Comparison of ENCODE assay signal across 8 cellular contexts in genomic region chr22:41576877-41577276, GRCh38. TPM values are rescaled to one million over a fixed set of nuclear protein-coding genes. Genes with fewer than 3 reads are reported as not detected.
DNase-seq lines count a peak whose midpoint lies in the region; ATAC-seq and TF ChIP-seq lines count a peak whose summit lies in the region.

No MANE protein-coding gene starts in this region.

- H3K36me3 ChIP-seq in sigmoid colon, result peaks cover 10 to 49% (median 17%) of the 10 kb centered on the region in 4 donors

- no peaks in the 10 kb centered on the region for H3K9me3 ChIP-seq in sigmoid colon

- no peaks in the 10 kb centered on the region for H3K27me3 Mint-ChIP-seq in activated CD4-positive, alpha-beta memory T cell treated with anti-CD3 and anti-CD28 coated beads, Interleukin-2, amount 10 ng/mL, durations not matched to agents 7 days and 5 days
- H3K27me3 Mint-ChIP-seq in glutamatergic neuron (ENCODE audit: unreplicated experiment), result peaks cover 4% of the 10 kb centered on the region

- whole genome bisulfite sequencing in sigmoid colon, 2 donors, result 78 to 84% methylated on average over 9 of the region's 9 CpGs

- H3K27ac ChIP-seq in sigmoid colon, result peak overlapping the region in 3 of 4 donors; percentile 20 to 68 (median 21)

- no peak for TF ChIP-seq EP300 in sigmoid colon (IDR thresholded peaks at IDR 0.05)

- TF ChIP-seq CTCF in glutamatergic neuron (IDR thresholded peaks at IDR 0.05; ENCODE audit: partially characterized antibody, unreplicated experiment) (peak; percentile 39), sigmoid colon (IDR thresholded peaks at IDR 0.05) (peak in 3 of 4 experiments; percentile 54 to 59 (median 58)), omental fat pad (IDR thresholded peaks at IDR 0.05) (no peak)

- H3K36me3 Mint-ChIP-seq in activated CD4-positive, alpha-beta memory T cell treated with anti-CD3 and anti-CD28 coated beads, Interleukin-2, amount 10 ng/mL, durations not matched to agents 7 days and 5 days (ENCODE audit: low read depth), result peaks cover 21% of the 10 kb centered on the region
- H3K36me3 Mint-ChIP-seq in glutamatergic neuron (ENCODE audit: unreplicated experiment), result no peaks in the 10 kb centered on the region

- no peak for TF ChIP-seq POLR2A in sigmoid colon (IDR thresholded peaks at IDR 0.05)

- peaks cover 0 to 13% (median 12%) of the 10 kb centered on the region in 4 donors for H3K4me1 ChIP-seq in sigmoid colon

- H3K4me3 Mint-ChIP-seq in activated CD4-positive, alpha-beta memory T cell treated with anti-CD3 and anti-CD28 coated beads, Interleukin-2, amount 10 ng/mL, durations not matched to agents 7 days and 5 days, result no peak overlapping the region
- no peak overlapping the region for H3K4me3 Mint-ChIP-seq in glutamatergic neuron (ENCODE audit: unreplicated experiment)

- ATAC-seq in Right ventricle myocardium inferior, result peak; percentile 60
- no peak for ATAC-seq in omental fat pad (ENCODE audit: low FRiP score)

- peak; percentile 82 for DNase-seq in Right ventricle myocardium inferior (ENCODE audit: missing footprints)
- DNase-seq in cardiac septum (ENCODE audit: low spot score), result no peak
- DNase-seq in NAMALWA (ENCODE audit: low spot score), result peak; percentile 87
- peak; percentile 50 for DNase-seq in activated CD4-positive, alpha-beta memory T cell treated with anti-CD3 and anti-CD28 coated beads, Interleukin-2, amount 10 ng/mL, durations not matched to agents 7 days and 5 days
- peak; percentile 71 for DNase-seq in glutamatergic neuron
- no peak for DNase-seq in sigmoid colon
- DNase-seq in effector CD4-positive, alpha-beta T cell, result no peak
- DNase-seq in omental fat pad (ENCODE audit: low spot score), result no peak

- intact Hi-C loops in Right ventricle myocardium inferior (cut with DNase I), result loop anchor here (2.0 kb wide), 1 partner anchor 14 kb away; no protein-coding TSS in a partner anchor
- intact Hi-C loops in cardiac septum (cut with DNase I), result loop anchor here (2.0 kb wide), 1 partner anchor 20 kb away; no protein-coding TSS in a partner anchor
- intact Hi-C loops in sigmoid colon (cut with DNase I), result no loop called here

- peaks cover 6% of the 10 kb centered on the region for H3K4me1 Mint-ChIP-seq in activated CD4-positive, alpha-beta memory T cell treated with anti-CD3 and anti-CD28 coated beads, Interleukin-2, amount 10 ng/mL, durations not matched to agents 7 days and 5 days
- peaks cover 5% of the 10 kb centered on the region for H3K4me1 Mint-ChIP-seq in glutamatergic neuron (ENCODE audit: low read depth, unreplicated experiment)

- no peak overlapping the region for H3K4me3 ChIP-seq in sigmoid colon

- CTCF ChIA-PET in activated CD4-positive, alpha-beta memory T cell treated with anti-CD3 and anti-CD28 coated beads, Interleukin-2, amount 10 ng/mL, durations not matched to agents 7 days and 5 days (lab: Charles Lee), result interaction anchor here (0.6 to 2.1 kb wide), 5 partner anchors 10 to 42 kb away, joined by 3 to 15 read pairs (median 4); partner anchors contain the start of genes PMM1 and POLR3H

- H3K27ac Mint-ChIP-seq in activated CD4-positive, alpha-beta memory T cell treated with anti-CD3 and anti-CD28 coated beads, Interleukin-2, amount 10 ng/mL, durations not matched to agents 7 days and 5 days, result no peak overlapping the region
- peak overlapping the region; percentile 48 for H3K27ac Mint-ChIP-seq in glutamatergic neuron (ENCODE audit: unreplicated experiment)

- H3K9me3 Mint-ChIP-seq in activated CD4-positive, alpha-beta memory T cell treated with anti-CD3 and anti-CD28 coated beads, Interleukin-2, amount 10 ng/mL, durations not matched to agents 7 days and 5 days, result no peaks in the 10 kb centered on the region
- H3K9me3 Mint-ChIP-seq in glutamatergic neuron (ENCODE audit: unreplicated experiment), result peaks cover 4% of the 10 kb centered on the region

- POLR2A ChIA-PET in activated CD4-positive, alpha-beta memory T cell treated with anti-CD3 and anti-CD28 coated beads, Interleukin-2, amount 10 ng/mL, durations not matched to agents 7 days and 5 days (lab: Charles Lee), result interaction anchor here (0.8 to 1.8 kb wide), 3 partner anchors 12 to 195 kb away, joined by 3 to 8 read pairs (median 4); partner anchors contain the start of genes PMM1, TEF and XRCC6

- H3K27me3 ChIP-seq in sigmoid colon, result no peaks in the 10 kb centered on the region

RNA-seq across cellular contexts. Expression of gene PMM1, which starts 12.8 kb away (rescaled TPM):
- total RNA-seq in Right ventricle myocardium inferior, result 16.2 TPM
- 21.7 TPM for total RNA-seq in cardiac septum
- 10 to 100 TPM; 44.4 to 46.2 TPM for total RNA-seq in activated CD4-positive, alpha-beta memory T cell treated with anti-CD3 and anti-CD28 coated beads, Interleukin-2, amount 10 ng/mL, durations not matched to agents 7 days and 5 days
- 35.0 TPM for total RNA-seq in glutamatergic neuron (ENCODE audit: unreplicated experiment)
- total RNA-seq in sigmoid colon, result 10 to 100 TPM; 35.0 to 58.9 (median 43.6) TPM
- polyA plus RNA-seq in sigmoid colon, result 100 to 1,000 TPM in 1 of 3 donors, 10 to 100 TPM in 2; 52.4 to 102 (median 67.3) TPM
- total RNA-seq in omental fat pad, result 100 to 1,000 TPM in 1 of 4 donors, 10 to 100 TPM in 3; 39.3 to 168 (median 73.1) TPM

RNA-seq across cellular contexts. Expression of gene CSDC2, which starts 16.1 kb away (rescaled TPM):
- total RNA-seq in Right ventricle myocardium inferior, result 265 TPM
- 115 TPM for total RNA-seq in cardiac septum
- not detected for total RNA-seq in activated CD4-positive, alpha-beta memory T cell treated with anti-CD3 and anti-CD28 coated beads, Interleukin-2, amount 10 ng/mL, durations not matched to agents 7 days and 5 days
- 4.7 TPM for total RNA-seq in glutamatergic neuron (ENCODE audit: unreplicated experiment)
- 10 to 100 TPM in 2 of 4 donors, 1 to 10 TPM in 2; 6.4 to 19.9 (median 10.6) TPM for total RNA-seq in sigmoid colon
- polyA plus RNA-seq in sigmoid colon, result 1 to 10 TPM in 1 of 3 donors, under 1 TPM in 2; 0.46 to 1.2 (median 0.60) TPM
- 1 to 10 TPM in 3 of 4 donors, under 1 TPM in 1; 0.32 to 7.8 (median 4.9) TPM for total RNA-seq in omental fat pad

RNA-seq across cellular contexts. Expression of gene POLR3H, which starts 32.6 kb away (rescaled TPM):
- total RNA-seq in Right ventricle myocardium inferior (20.1 TPM), cardiac septum (18.6 TPM), glutamatergic neuron (ENCODE audit: unreplicated experiment) (24.6 TPM), sigmoid colon (10 to 100 TPM; 10.3 to 14.4 (median 12.2) TPM), omental fat pad (10 to 100 TPM; 17.0 to 37.7 (median 22.3) TPM)
- 10 to 100 TPM; 19.2 to 20.5 TPM for total RNA-seq in activated CD4-positive, alpha-beta memory T cell treated with anti-CD3 and anti-CD28 coated beads, Interleukin-2, amount 10 ng/mL, durations not matched to agents 7 days and 5 days
- polyA plus RNA-seq in sigmoid colon, result 10 to 100 TPM in 1 of 3 donors, 1 to 10 TPM in 2; 4.6 to 19.7 (median 7.2) TPM

RNA-seq across cellular contexts. Expression of gene DESI1, which starts 44.0 kb away (rescaled TPM):
- total RNA-seq in Right ventricle myocardium inferior (41.6 TPM), cardiac septum (30.6 TPM), glutamatergic neuron (ENCODE audit: unreplicated experiment) (34.5 TPM), sigmoid colon (10 to 100 TPM; 11.0 to 29.1 (median 16.9) TPM), omental fat pad (10 to 100 TPM; 16.0 to 22.1 (median 19.5) TPM)
- total RNA-seq in activated CD4-positive, alpha-beta memory T cell treated with anti-CD3 and anti-CD28 coated beads, Interleukin-2, amount 10 ng/mL, durations not matched to agents 7 days and 5 days, result 10 to 100 TPM; 49.3 to 53.6 TPM
- 10 to 100 TPM; 10.2 to 19.2 (median 12.5) TPM for polyA plus RNA-seq in sigmoid colon

RNA-seq across cellular contexts. Expression of gene XRCC6, which starts 44.2 kb away (rescaled TPM):
- total RNA-seq in Right ventricle myocardium inferior (172 TPM), cardiac septum (155 TPM), glutamatergic neuron (ENCODE audit: unreplicated experiment) (155 TPM), sigmoid colon (100 to 1,000 TPM; 143 to 220 (median 202) TPM), omental fat pad (100 to 1,000 TPM; 168 to 191 (median 181) TPM)
- total RNA-seq in activated CD4-positive, alpha-beta memory T cell treated with anti-CD3 and anti-CD28 coated beads, Interleukin-2, amount 10 ng/mL, durations not matched to agents 7 days and 5 days, result 100 to 1,000 TPM; 244 to 251 TPM
- polyA plus RNA-seq in sigmoid colon, result 100 to 1,000 TPM; 141 to 203 (median 149) TPM

Comparison
In these comparisons a context has a peak if more than half of its experiments do, and no peak if none do; other contexts are left out.
1. DNase-seq: peak in Right ventricle myocardium inferior (single experiment), NAMALWA (single experiment), activated CD4-positive, alpha-beta memory T cell treated with anti-CD3 and anti-CD28 coated beads, Interleukin-2, amount 10 ng/mL, durations not matched to agents 7 days and 5 days (single experiment) and glutamatergic neuron (single experiment); none in cardiac septum (single experiment), sigmoid colon (single experiment), effector CD4-positive, alpha-beta T cell (single experiment) and omental fat pad (single experiment).
2. CTCF ChIP-seq: peak in glutamatergic neuron (single experiment) and sigmoid colon (3 of 4); none in omental fat pad (0 of 3).